Comparison of ENCODE assay signal across 14 cellular contexts in genomic region chr16:10609410-10609774, GRCh38. TPM values are rescaled to one million over a fixed set of nuclear protein-coding genes. Genes with fewer than 3 reads are reported as not detected.
A peak's percentile ranks its signal among the peaks of the same experiment; 100 is the strongest.
DNase-seq lines count a peak whose midpoint lies in the region; ATAC-seq and TF ChIP-seq lines count a peak whose summit lies in the region.
"Had no signal": no experiment of that assay in that cellular context is flagged by ENCODE, and none has a peak within 500 bp of the region (broad histone marks: within the 10 kb centered on the region; RNA-seq: fewer than 3 reads in every experiment).

No MANE protein-coding gene starts in this region.

- POLR2A ChIA-PET in OCI-LY7 (lab: Charles Lee) = no interaction called here

- no peaks in the 10 kb centered on the region for H3K79me2 ChIP-seq in OCI-LY7 (ENCODE audit: insufficient read depth, low read depth, low read length)

- CTCF ChIA-PET in OCI-LY7 (lab: Charles Lee; ENCODE audit: unreplicated experiment) = no interaction called here

- intact Hi-C loops in left cardiac atrium (cut with DNase I) = no loop called here
- intact Hi-C loops in sigmoid colon (cut with DNase I) = no loop called here
- intact Hi-C loops in OCI-LY7 (cut with micrococcal nuclease; ENCODE audit: unreplicated experiment) = no loop called here

- no peak overlapping the region for H3K4me2 ChIP-seq in OCI-LY7 (ENCODE audit: low read length)

- TF ChIP-seq EP300 in sigmoid colon (IDR thresholded peaks at IDR 0.05) = no peak

- ATAC-seq in left cardiac atrium = peak; percentile 67 to 91

- H3K9me3 ChIP-seq in adipocyte (ENCODE audit: control insufficient read depth, low read length) (no peaks in the 10 kb centered on the region), sigmoid colon (no peaks in the 10 kb centered on the region), OCI-LY7 (ENCODE audit: low read length) (no peaks in the 10 kb centered on the region)
- H3K9me3 ChIP-seq: spleen had no signal

- H3K36me3 ChIP-seq in adipocyte (ENCODE audit: control insufficient read depth, insufficient read depth, low read length, severe bottlenecking) (no peaks in the 10 kb centered on the region), sigmoid colon (no peaks in the 10 kb centered on the region), OCI-LY7 (ENCODE audit: insufficient read depth, low read length) (no peaks in the 10 kb centered on the region)
- H3K36me3 ChIP-seq: spleen had no signal

- WGBS in sigmoid colon, 2 donors = 79 to 85% methylated on average over 7 of the region's 7 CpGs

- H4K20me1 ChIP-seq in OCI-LY7 (ENCODE audit: insufficient read depth, low read length) = no peaks in the 10 kb centered on the region

- H3K9me2 ChIP-seq in OCI-LY7 (ENCODE audit: insufficient read depth, low read length) = no peaks in the 10 kb centered on the region

- BruUV-seq in OCI-LY7 (replicated peaks; lab: Mats Ljungman, UMichigan) = no TSS peak

- H3K4me3 ChIP-seq in adipocyte (ENCODE audit: low read length) = peak overlapping the region; percentile 2
- no peak overlapping the region for H3K4me3 ChIP-seq in sigmoid colon
- H3K4me3 ChIP-seq in OCI-LY7 (ENCODE audit: low read depth, low read length, poor library complexity, severe bottlenecking) = no peak overlapping the region
- H3K4me3 ChIP-seq: dorsolateral prefrontal cortex, spleen had no signal

- H3K4me1 ChIP-seq in adipocyte (ENCODE audit: control insufficient read depth, insufficient read depth, low read length) (peaks cover 20% of the 10 kb centered on the region), sigmoid colon (peaks cover 0 to 18% (median 13%) of the 10 kb centered on the region in 4 donors), OCI-LY7 (ENCODE audit: insufficient read depth, low read length, poor library complexity, severe bottlenecking) (no peaks in the 10 kb centered on the region)

- H3K9ac ChIP-seq in adipocyte (ENCODE audit: low read length) = no peak overlapping the region

- no peak for TF ChIP-seq POLR2A in sigmoid colon (IDR thresholded peaks at IDR 0.05)

- DNase-seq in GM03348 (ENCODE audit: low spot score) (peak; percentile 88), adipocyte (ENCODE audit: low read depth) (peak; percentile 72), left cardiac atrium (no peak), sigmoid colon (no peak), NCI-H1092 (lab: John Stamatoyannopoulos, UW) (no peak), NCI-H510A (lab: John Stamatoyannopoulos, UW) (no peak), OCI-LY7 (ENCODE audit: low spot score) (no peak)
- DNase-seq in stimulated activated CD4-positive, alpha-beta T cell treated with anti-CD3 and anti-CD28 coated beads, Interleukin-1b, Interleukin-23, amount 100 ng/mL, for 48 hours = no peak
- DNase-seq: activated CD4-positive, alpha-beta memory T cell treated with anti-CD3 and anti-CD28 coated beads, Interleukin-2, amount 10 ng/mL, durations not matched to agents 7 days and 5 days; activated naive CD4-positive, alpha-beta T cell treated with Interleukin-2 at 50 U/mL for 16 hours; NCI-H187; spleen; T-helper 1 cell had no signal

- H3K27ac ChIP-seq in sigmoid colon = peak overlapping the region in 3 of 4 donors; percentile 42 to 69 (median 68)
- H3K27ac ChIP-seq in OCI-LY7 (ENCODE audit: low read depth, low read length, poor library complexity, severe bottlenecking) = no peak overlapping the region
- H3K27ac ChIP-seq: spleen had no signal

- H3K27me3 ChIP-seq in adipocyte (replicated peaks; ENCODE audit: control insufficient read depth, insufficient read depth, low read length) (no peaks in the 10 kb centered on the region), sigmoid colon (no peaks in the 10 kb centered on the region)
- H3K27me3 ChIP-seq: dorsolateral prefrontal cortex, spleen had no signal

- TF ChIP-seq CTCF in sigmoid colon (IDR thresholded peaks at IDR 0.05) (no peak), OCI-LY7 (conservative IDR thresholded peaks at IDR 0.05; ENCODE audit: low read length) (no peak)

- H2AFZ ChIP-seq in OCI-LY7 (ENCODE audit: low read length) = no peak overlapping the region

RNA-seq across cellular contexts. Expression of gene EMP2, which starts 29.0 kb away (rescaled TPM):
- total RNA-seq in left cardiac atrium = 10 to 100 TPM; 63.4 to 65.2 TPM
- total RNA-seq in sigmoid colon = 10 to 100 TPM; 38.3 to 57.3 (median 42.8) TPM
- polyA plus RNA-seq in sigmoid colon = 10 to 100 TPM in 2 of 3 donors, 1 to 10 TPM in 1; 7.2 to 49.5 (median 10.6) TPM
- not detected in 2 replicates for total RNA-seq in OCI-LY7 (2014; rRNA removed; shearing (Covaris generic))
- total RNA-seq in OCI-LY7 (2022) = not detected in 2 replicates
- total RNA-seq: activated CD4-positive, alpha-beta memory T cell treated with anti-CD3 and anti-CD28 coated beads, Interleukin-2, amount 10 ng/mL, durations not matched to agents 7 days and 5 days had no signal

Comparison
In these comparisons a context has a peak if more than half of its experiments do, and no peak if none do; other contexts are left out.
1. DNase-seq: peak in GM03348 (single experiment) and adipocyte (single experiment); none in left cardiac atrium (single experiment), sigmoid colon (single experiment), stimulated activated CD4-positive, alpha-beta T cell treated with anti-CD3 and anti-CD28 coated beads, Interleukin-1b, Interleukin-23, amount 100 ng/mL, for 48 hours (single experiment), NCI-H1092 (single experiment), NCI-H510A (single experiment) and OCI-LY7 (single experiment).
2. RNA of gene EMP2, which starts 29.0 kb away (total RNA-seq): 63.4 to 65.2 TPM in left cardiac atrium and 38.3 to 57.3 TPM in sigmoid colon; not detected in OCI-LY7; every median in the first group is over 10 times any median in the second.